22 cellular contexts compared by ENCODE assay signal in genomic region chr7:20906791-20907190, GRCh38.
DNase-seq lines count a peak whose midpoint lies in the region; ATAC-seq and TF ChIP-seq lines count a peak whose summit lies in the region.
"Had no signal": no experiment of that assay in that cellular context is flagged by ENCODE, and none has a peak within 500 bp of the region (broad histone marks: within the 10 kb centered on the region; RNA-seq: fewer than 3 reads in every experiment).

No MANE protein-coding gene starts in this region.

- H3K9ac ChIP-seq in Loucy (ENCODE audit: low read depth, low read length, poor library complexity, severe bottlenecking) = no peak overlapping the region
- H3K9ac ChIP-seq in smooth muscle cell (ENCODE audit: low read depth) = no peak overlapping the region

- H3K9me3 ChIP-seq in Loucy (ENCODE audit: insufficient read depth, low read depth, low read length) (peaks cover 9% of the 10 kb centered on the region; the same call in 1 of the 2 replicates), smooth muscle cell (replicated peaks; ENCODE audit: low read depth) (peaks cover 2% of the 10 kb centered on the region)
- H3K9me3 ChIP-seq: SJSA1 had no signal

- H3K27ac ChIP-seq in smooth muscle cell (ENCODE audit: low read depth) = no peak overlapping the region
- H3K27ac ChIP-seq: SJSA1 had no signal

- TF ChIP-seq CTCF in Loucy (conservative IDR thresholded peaks at IDR 0.05; ENCODE audit: low read length) = no peak
- TF ChIP-seq CTCF in smooth muscle cell (IDR thresholded peaks at IDR 0.05; ENCODE audit: borderline replicate concordance, insufficient read depth, poor library complexity, severe bottlenecking) = no peak

- ATAC-seq in HG03469 (IDR thresholded peaks at IDR 0.05; ENCODE audit: unreplicated experiment) = no peak
- ATAC-seq: GM12878 had no signal

- H3K4me1 ChIP-seq in Loucy (ENCODE audit: insufficient read depth, low read length, poor library complexity, severe bottlenecking) (peaks cover 8% of the 10 kb centered on the region), smooth muscle cell (ENCODE audit: low read depth) (no peaks in the 10 kb centered on the region)
- H3K4me1 ChIP-seq: HAP-1, SJSA1 had no signal

- H3K79me2 ChIP-seq in Loucy (ENCODE audit: insufficient read depth, low read length) (no peaks in the 10 kb centered on the region), smooth muscle cell (ENCODE audit: low read depth) (no peaks in the 10 kb centered on the region)

- no peaks in the 10 kb centered on the region for H4K20me1 ChIP-seq in Loucy (ENCODE audit: insufficient read depth, low read length, poor library complexity, severe bottlenecking)
- H4K20me1 ChIP-seq in smooth muscle cell (ENCODE audit: low read depth) = no peaks in the 10 kb centered on the region

- H3F3A ChIP-seq in Loucy (ENCODE audit: low read depth) (no peaks in the 10 kb centered on the region), smooth muscle cell (ENCODE audit: low read depth) (no peaks in the 10 kb centered on the region)

- H3K27me3 ChIP-seq in Loucy (ENCODE audit: insufficient read depth, low read length, poor library complexity, severe bottlenecking) (no peaks in the 10 kb centered on the region), smooth muscle cell (ENCODE audit: low read depth) (no peaks in the 10 kb centered on the region)
- H3K27me3 ChIP-seq: SJSA1 had no signal

- H2AFZ ChIP-seq in Loucy (ENCODE audit: low read length) (0 out of 2 replicates have a peak overlapping the region, but pooled peaks have one; percentile 38), smooth muscle cell (ENCODE audit: low read depth) (no peak overlapping the region)

- no peaks in the 10 kb centered on the region for H3K36me3 ChIP-seq in Loucy (ENCODE audit: insufficient read depth, low read length)
- H3K36me3 ChIP-seq in smooth muscle cell (ENCODE audit: low read depth) = no peaks in the 10 kb centered on the region
- H3K36me3 ChIP-seq: HAP-1, SJSA1 had no signal

- no peaks in the 10 kb centered on the region for H3K9me2 ChIP-seq in Loucy (replicated peaks; ENCODE audit: low read depth, low read length)

- H3K4me2 ChIP-seq in Loucy (ENCODE audit: low read depth, low read length, poor library complexity, severe bottlenecking) (no peak overlapping the region), smooth muscle cell (no peak overlapping the region)

- peak; percentile 38 for DNase-seq in NCI-H345 (lab: John Stamatoyannopoulos, UW)
- DNase-seq in NCI-H345 treated with DMSO at 0.1 percent for 48 hours (lab: John Stamatoyannopoulos, UW; ENCODE audit: unreplicated experiment) = no peak
- peak; percentile 81 for DNase-seq in NCI-H748 treated with DMSO at 0.1 percent for 48 hours (lab: John Stamatoyannopoulos, UW)
- no peak for DNase-seq in T1000 (lab: John Stamatoyannopoulos, UW)
- DNase-seq in smooth muscle cell (lab: John Stamatoyannopoulos, UW; ENCODE audit: unreplicated experiment) = no peak
- DNase-seq: DMS79, EL, GDM1, GOT3, HFFc6, KBM-7, MM.1S, NCI-H1694 treated with DMSO at 0.1 percent for 48 hours, NCI-H2107, NCI-H82, Right ventricle myocardium superior, RPMI8226 had no signal

- whole genome bisulfite sequencing in smooth muscle cell (ENCODE audit: low lambda C conversion rate) = 70% methylated on average over 1 of the region's 1 CpG

- H3K4me3 ChIP-seq in Loucy (ENCODE audit: low read length, poor library complexity, severe bottlenecking) (no peak overlapping the region), smooth muscle cell (no peak overlapping the region)
- H3K4me3 ChIP-seq: GM12878, HAP-1, SJSA1 had no signal

Comparison
In these comparisons a context has a peak if more than half of its experiments do, and no peak if none do; other contexts are left out.
1. DNase-seq: peak in NCI-H345 (single experiment) and NCI-H748 treated with DMSO at 0.1 percent for 48 hours (single experiment); none in NCI-H345 treated with DMSO at 0.1 percent for 48 hours (single experiment), T1000 (single experiment) and smooth muscle cell (single experiment).